In genomic region chr7:142582351-142582750, GRCh38 we compare ENCODE assay signal across 28 cellular contexts.
"Had no signal": no experiment of that assay in that cellular context is flagged by ENCODE, and none has a peak within 500 bp of the region (broad histone marks: within the 10 kb centered on the region; RNA-seq: fewer than 3 reads in every experiment).

No MANE protein-coding gene starts in this region.

- H3K4me3 ChIP-seq: ascending aorta, breast epithelium, cardiac muscle cell, coronary artery, dorsolateral prefrontal cortex, gastrocnemius medialis, heart left ventricle had no signal

- DNase-seq: activated CD4-positive, alpha-beta memory T cell treated with anti-CD3 and anti-CD28 coated beads for 36 hours; activated CD4-positive, alpha-beta T cell treated with anti-CD3 and anti-CD28 coated beads for 36 hours; activated CD4-positive, alpha-beta T cell treated with anti-CD3 and anti-CD28 coated beads, Interleukin-2, amount 10 ng/mL, durations not matched to agents 24 days and 14 days; activated CD4-positive, CD25-positive, alpha-beta regulatory T cell; activated CD4-positive, CD25-positive, alpha-beta regulatory T cell treated with anti-CD3 and anti-CD28 coated beads, Interleukin-2, amount 50 U/mL, for 72 hours; activated CD8-positive, alpha-beta memory T cell treated with anti-CD3 and anti-CD28 coated beads, Interleukin-2, amount 10 ng/mL, durations not matched to agents 7 days and 5 days; activated CD8-positive, alpha-beta memory T cell treated with anti-CD3 and anti-CD28 coated beads, Interleukin-2, amount 50 U/mL, for 4 hours; activated CD8-positive, alpha-beta T cell treated with anti-CD3 and anti-CD28 coated beads, Interleukin-2, amount 10 ng/mL, durations not matched to agents 7 days and 5 days; activated gamma-delta T cell; activated naive CD4-positive, alpha-beta T cell; activated naive CD4-positive, alpha-beta T cell treated with anti-CD3 and anti-CD28 coated beads, Interleukin-2, amount 10 ng/mL, durations not matched to agents 7 days and 5 days; activated naive CD8-positive, alpha-beta T cell treated with anti-CD3 and anti-CD28 coated beads, Interleukin-2, amount 10 ng/mL, durations not matched to agents 7 days and 5 days; activated T-cell treated with anti-CD3 and anti-CD28 coated beads, Interleukin-2, amount 50 U/mL, for 1 hour; activated T-cell treated with anti-CD3 and anti-CD28 coated beads, Interleukin-2, amount 50 U/mL, for 48 hours; dorsolateral prefrontal cortex; effector memory CD4-positive, alpha-beta T cell; endodermal cell; foreskin fibroblast; gastrocnemius medialis; glutamatergic neuron; heart left ventricle; T-helper 2 cell had no signal

- H3K4me1 ChIP-seq: ascending aorta, breast epithelium had no signal

- H3K27ac ChIP-seq: ascending aorta, breast epithelium, cardiac muscle cell, coronary artery, dorsolateral prefrontal cortex, heart left ventricle had no signal

- H3K9me3 ChIP-seq: ascending aorta, breast epithelium, gastrocnemius medialis, heart left ventricle had no signal

- H3K27me3 ChIP-seq: ascending aorta, breast epithelium, cardiac muscle cell, dorsolateral prefrontal cortex, gastrocnemius medialis, heart left ventricle had no signal

- ATAC-seq: activated CD4-positive, alpha-beta T cell treated with anti-CD3 and anti-CD28 coated beads for 36 hours; activated CD8-positive, alpha-beta memory T cell treated with anti-CD3 and anti-CD28 coated beads, Interleukin-2, amount 10 ng/mL, durations not matched to agents 7 days and 5 days; activated CD8-positive, alpha-beta T cell treated with anti-CD3 and anti-CD28 coated beads, Interleukin-2, amount 10 ng/mL, durations not matched to agents 7 days and 5 days; activated naive CD4-positive, alpha-beta T cell treated with anti-CD3 and anti-CD28 coated beads, Interleukin-2, amount 50 U/mL, for 72 hours; esophagus mucosa; gastrocnemius medialis; heart left ventricle had no signal

- H3K36me3 ChIP-seq: ascending aorta, breast epithelium, cardiac muscle cell, gastrocnemius medialis, heart left ventricle had no signal
